In the genomic region with DNA sequence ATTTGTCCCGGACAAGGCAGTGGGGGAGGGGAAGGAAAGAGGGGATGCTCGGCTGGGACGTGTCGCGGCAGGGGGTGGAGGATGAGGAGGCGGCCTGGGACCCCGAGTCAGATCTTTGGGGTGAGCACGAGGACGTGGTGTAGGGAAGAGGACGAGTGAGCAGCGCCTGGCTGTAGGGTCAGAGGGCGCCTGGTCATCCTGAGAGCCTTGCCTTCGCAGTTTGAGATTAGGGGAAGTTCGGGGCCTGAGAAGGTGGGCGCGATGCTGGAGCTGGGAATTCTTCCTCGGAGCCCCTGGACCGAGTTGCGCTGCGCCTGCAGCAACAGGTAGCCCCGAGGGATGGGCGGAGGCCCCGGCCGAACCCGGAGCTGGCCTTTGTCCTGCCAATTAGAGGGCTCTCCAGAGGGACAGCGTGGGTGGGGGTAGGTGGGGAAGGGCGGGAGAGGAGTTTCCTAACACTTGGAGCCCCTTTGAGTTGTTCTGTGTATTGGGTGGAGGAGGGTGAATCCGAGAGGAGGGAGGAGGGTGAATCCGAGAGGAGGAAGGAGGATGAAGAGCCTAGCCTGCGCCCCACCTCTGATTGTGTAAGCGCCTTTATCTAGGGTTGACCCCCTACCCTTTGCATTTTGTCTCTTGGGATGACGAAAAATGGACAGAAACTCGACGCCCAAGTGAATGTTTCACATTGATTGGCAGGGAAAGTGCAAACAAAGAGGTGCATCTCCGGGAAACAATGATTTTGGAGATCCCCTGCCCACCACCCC, we compare ENCODE assay signal across 8 cellular contexts.
DNase-seq lines count a peak whose midpoint lies in the region; ATAC-seq and TF ChIP-seq lines count a peak whose summit lies in the region.

No MANE protein-coding gene starts in this region.

- H3K36me3 ChIP-seq in ES-I3 (ENCODE audit: insufficient read depth, low read length), result no peaks in the 10 kb centered on the region
- no peaks in the 10 kb centered on the region for H3K36me3 ChIP-seq in RWPE2 (ENCODE audit: low read depth)
- H3K36me3 ChIP-seq in parathyroid adenoma (ENCODE audit: control insufficient read depth, insufficient read depth, low read length), result no peaks in the 10 kb centered on the region
- H3K36me3 ChIP-seq in spleen, result no peaks in the 10 kb centered on the region

- intact Hi-C loops in spleen (cut with DNase I; ENCODE audit: low total_unique reads), result no loop called here

- H3K27ac ChIP-seq in RWPE2 (ENCODE audit: poor library complexity, severe bottlenecking) (no peak overlapping the region), foreskin keratinocyte (no peak overlapping the region), parathyroid adenoma (no peak overlapping the region), spleen (no peak overlapping the region)

- 2 to 4% (median 3%) methylated on average over 35 of the region's 35 CpGs for WGBS in spleen, 5 donors

- H3K4me1 ChIP-seq in ES-I3 (ENCODE audit: insufficient read depth, low read length) (0 out of 2 replicates have a peak, but pooled peaks cover 4% of the 10 kb centered on the region), RWPE2 (ENCODE audit: insufficient read depth, poor library complexity, severe bottlenecking) (no peaks in the 10 kb centered on the region), foreskin keratinocyte (peaks cover 9% of the 10 kb centered on the region), parathyroid adenoma (no peaks in the 10 kb centered on the region), spleen (peaks cover 5 to 37% (median 32%) of the 10 kb centered on the region in 6 donors)

- H3K9ac ChIP-seq in ES-I3 (ENCODE audit: low read depth, low read length) (peak overlapping the region; percentile 67), parathyroid adenoma (no peak overlapping the region)

- DNase-seq in RWPE2 (ENCODE audit: low spot score), result no peak
- no peak for DNase-seq in foreskin keratinocyte
- no peak for DNase-seq in T-helper 9 cell
- no peak for DNase-seq in spleen
- no peak for DNase-seq in NCI-H774 (lab: John Stamatoyannopoulos, UW)

- ATAC-seq in RWPE2 (ENCODE audit: low read depth) (no peak), foreskin keratinocyte (peak; percentile 4), HG02938 (IDR thresholded peaks at IDR 0.05; ENCODE audit: unreplicated experiment) (no peak)

- TF ChIP-seq CTCF in RWPE2 (IDR thresholded peaks at IDR 0.05; ENCODE audit: poor library complexity, severe bottlenecking) (no peak), foreskin keratinocyte (conservative IDR thresholded peaks at IDR 0.05) (no peak), parathyroid adenoma (IDR thresholded peaks at IDR 0.05) (no peak), spleen (IDR thresholded peaks at IDR 0.05 in 8 of 11, conservative IDR thresholded peaks at IDR 0.05 in 3 of 11) (no peak)

- H3K4me2 ChIP-seq in parathyroid adenoma (ENCODE audit: low read length), result peak overlapping the region; percentile 84

- H3K9me3 ChIP-seq in ES-I3 (ENCODE audit: control insufficient read depth, insufficient read depth, low read length) (no peaks in the 10 kb centered on the region), RWPE2 (ENCODE audit: severe bottlenecking) (no peaks in the 10 kb centered on the region), parathyroid adenoma (ENCODE audit: control insufficient read depth, low read length) (no peaks in the 10 kb centered on the region), spleen (no peaks in the 10 kb centered on the region)

- H3K4me3 ChIP-seq in RWPE2 (ENCODE audit: severe bottlenecking) (peak overlapping the region; percentile 28), parathyroid adenoma (ENCODE audit: low read depth, low read length) (peak overlapping the region; percentile 40), spleen (peak overlapping the region in 3 of 8 donors; percentile 13 to 56 (median 13))

- peaks cover 33% of the 10 kb centered on the region for H3K27me3 ChIP-seq in RWPE2 (ENCODE audit: insufficient read depth, poor library complexity, severe bottlenecking)
- H3K27me3 ChIP-seq in foreskin keratinocyte, result peaks cover 67% of the 10 kb centered on the region
- no peaks in the 10 kb centered on the region for H3K27me3 ChIP-seq in parathyroid adenoma (ENCODE audit: control insufficient read depth, insufficient read depth, low read length)
- H3K27me3 ChIP-seq in spleen (replicated peaks in 1 of 7), result peaks cover 4 to 89% (median 47%) of the 10 kb centered on the region in 7 donors

- H3K79me2 ChIP-seq in parathyroid adenoma, result no peaks in the 10 kb centered on the region

- no peak for TF ChIP-seq POLR2A in spleen (IDR thresholded peaks at IDR 0.05)

- peak overlapping the region; percentile 23 for H2AFZ ChIP-seq in parathyroid adenoma
